In genomic region chr6:144364727-144365126, GRCh38 we compare ENCODE assay signal across 14 cellular contexts.
A peak's percentile ranks its signal among the peaks of the same experiment; 100 is the strongest.
DNase-seq lines count a peak whose midpoint lies in the region; ATAC-seq and TF ChIP-seq lines count a peak whose summit lies in the region.
"Had no signal": no experiment of that assay in that cellular context is flagged by ENCODE, and none has a peak within 500 bp of the region (broad histone marks: within the 10 kb centered on the region; RNA-seq: fewer than 3 reads in every experiment).

No MANE protein-coding gene starts in this region.

- ATAC-seq in central memory CD8-positive, alpha-beta T cell (replicated peaks; ENCODE audit: extremely low read depth, poor library complexity, severe bottlenecking), result no peak
- peak in 1 of 2 donors; percentile 24 for ATAC-seq in natural killer cell treated with Interleukin-12 subunit alpha and Interleukin-12 subunit beta and Interleukin-15 and Interleukin-18, amount 100 ng/mL, for 72 hours

- H3K4me1 Mint-ChIP-seq in CD14-positive monocyte (peaks cover 57% of the 10 kb centered on the region), HFFc6 (ENCODE audit: low read depth) (peaks cover 64% of the 10 kb centered on the region)
- H3K4me1 Mint-ChIP-seq in central memory CD8-positive, alpha-beta T cell, result peaks cover 74% of the 10 kb centered on the region
- H3K4me1 Mint-ChIP-seq in natural killer cell treated with Interleukin-12 subunit alpha and Interleukin-12 subunit beta and Interleukin-15 and Interleukin-18, amount 100 ng/mL, for 72 hours (ENCODE audit: low read depth in 2 of 2), result peaks cover 63 to 66% of the 10 kb centered on the region in 2 donors

- peak overlapping the region; percentile 76 to 93 for H3K4me3 Mint-ChIP-seq in CD14-positive monocyte
- peak overlapping the region; percentile 35; the same call in 1 of the 2 replicates for H3K4me3 Mint-ChIP-seq in HFFc6
- H3K4me3 Mint-ChIP-seq in central memory CD8-positive, alpha-beta T cell, result peak overlapping the region; percentile 6
- peak overlapping the region; percentile 69 for H3K4me3 Mint-ChIP-seq in natural killer cell treated with Interleukin-12 subunit alpha and Interleukin-12 subunit beta and Interleukin-15 and Interleukin-18, amount 100 ng/mL, for 72 hours
- H3K4me3 Mint-ChIP-seq: T-helper 1 cell treated with Interleukin-12 subunit alpha and Interleukin-12 subunit beta and Interleukin-4 antibody, amounts not matched to agents 30 μg/mL and 1 μg/mL, for 36 hours had no signal

- TF ChIP-seq CTCF in CD14-positive monocyte (IDR thresholded peaks at IDR 0.05), result no peak
- TF ChIP-seq CTCF in HFFc6 (IDR thresholded peaks at IDR 0.05), result no peak

- H3K27ac Mint-ChIP-seq in CD14-positive monocyte (peak overlapping the region; percentile 93 to 97 (median 94)), HFFc6 (peak overlapping the region; percentile 40)
- H3K27ac Mint-ChIP-seq in central memory CD8-positive, alpha-beta T cell (ENCODE audit: low read depth), result peak overlapping the region; percentile 76
- peak overlapping the region; percentile 71 to 93 for H3K27ac Mint-ChIP-seq in natural killer cell treated with Interleukin-12 subunit alpha and Interleukin-12 subunit beta and Interleukin-15 and Interleukin-18, amount 100 ng/mL, for 72 hours
- H3K27ac Mint-ChIP-seq: T-helper 1 cell treated with Interleukin-12 subunit alpha and Interleukin-12 subunit beta and Interleukin-4 antibody, amounts not matched to agents 30 μg/mL and 1 μg/mL, for 36 hours had no signal

- peaks cover 9 to 14% of the 10 kb centered on the region in 2 donors for H3K36me3 Mint-ChIP-seq in CD14-positive monocyte
- peaks cover 6% of the 10 kb centered on the region for H3K36me3 Mint-ChIP-seq in HFFc6 (ENCODE audit: low read depth)
- H3K36me3 Mint-ChIP-seq in central memory CD8-positive, alpha-beta T cell (ENCODE audit: insufficient read depth), result peaks cover 10% of the 10 kb centered on the region
- no peaks in the 10 kb centered on the region for H3K36me3 Mint-ChIP-seq in natural killer cell treated with Interleukin-12 subunit alpha and Interleukin-12 subunit beta and Interleukin-15 and Interleukin-18, amount 100 ng/mL, for 72 hours

- H3K9me3 Mint-ChIP-seq in CD14-positive monocyte (peaks cover 0 to 10% (median 5%) of the 10 kb centered on the region in 7 donors), HFFc6 (no peaks in the 10 kb centered on the region)
- H3K9me3 Mint-ChIP-seq in central memory CD8-positive, alpha-beta T cell, result no peaks in the 10 kb centered on the region
- H3K9me3 Mint-ChIP-seq in natural killer cell treated with Interleukin-12 subunit alpha and Interleukin-12 subunit beta and Interleukin-15 and Interleukin-18, amount 100 ng/mL, for 72 hours, result no peaks in the 10 kb centered on the region

- H3K27me3 Mint-ChIP-seq in CD14-positive monocyte (ENCODE audit: low read depth in 3 of 3) (no peaks in the 10 kb centered on the region), HFFc6 (ENCODE audit: insufficient read depth) (no peaks in the 10 kb centered on the region)
- H3K27me3 Mint-ChIP-seq in central memory CD8-positive, alpha-beta T cell, result no peaks in the 10 kb centered on the region
- H3K27me3 Mint-ChIP-seq in natural killer cell treated with Interleukin-12 subunit alpha and Interleukin-12 subunit beta and Interleukin-15 and Interleukin-18, amount 100 ng/mL, for 72 hours, result no peaks in the 10 kb centered on the region

- intact Hi-C loops in CD14-positive monocyte (cut with micrococcal nuclease), result loop anchor here (5.0 to 10.0 kb wide), 4 partner anchors 33 to 80 kb away; partner anchors contain the start of gene UTRN (in 2 of the 2)

- DNase-seq in CD14-positive monocyte (ENCODE audit: low spot score) (no peak), HFFc6 (no peak), NCI-H1092 treated with DMSO at 0.1 percent for 48 hours (lab: John Stamatoyannopoulos, UW) (no peak), occipital lobe (lab: John Stamatoyannopoulos, UW) (no peak), NCI-H524 treated with DMSO at 0.1 percent for 48 hours (lab: John Stamatoyannopoulos, UW) (no peak), HuH-7 (ENCODE audit: low spot score) (no peak)
- DNase-seq in central memory CD8-positive, alpha-beta T cell (ENCODE audit: low spot score in 2 of 2), result no peak
- no peak for DNase-seq in natural killer cell treated with Interleukin-12 subunit alpha and Interleukin-12 subunit beta and Interleukin-15 and Interleukin-18, amount 100 ng/mL, for 72 hours (ENCODE audit: low spot score)
- DNase-seq: Karpas-422; left lung; NCI-H2171; OCI-M1; stimulated activated CD4-positive, alpha-beta T cell treated with anti-CD3 and anti-CD28 coated beads, Interleukin-4, amount 100 ng/mL, for 4 hours had no signal

Comparison
In these comparisons a context has a peak if more than half of its experiments do, and no peak if none do; other contexts are left out.
1. H3K27ac Mint-ChIP-seq: peak in every context shown above with its lines; median percentile 94 in CD14-positive monocyte; 82 in natural killer cell treated with Interleukin-12 subunit alpha and Interleukin-12 subunit beta and Interleukin-15 and Interleukin-18, amount 100 ng/mL, for 72 hours; 76 in central memory CD8-positive, alpha-beta T cell; 40 in HFFc6.
2. H3K4me3 Mint-ChIP-seq: peak in every context shown above with its lines; median percentile 84 in CD14-positive monocyte; 69 in natural killer cell treated with Interleukin-12 subunit alpha and Interleukin-12 subunit beta and Interleukin-15 and Interleukin-18, amount 100 ng/mL, for 72 hours; 35 in HFFc6; 6 in central memory CD8-positive, alpha-beta T cell.